ENCODE assay signal across 8 cellular contexts in the genomic region with DNA sequence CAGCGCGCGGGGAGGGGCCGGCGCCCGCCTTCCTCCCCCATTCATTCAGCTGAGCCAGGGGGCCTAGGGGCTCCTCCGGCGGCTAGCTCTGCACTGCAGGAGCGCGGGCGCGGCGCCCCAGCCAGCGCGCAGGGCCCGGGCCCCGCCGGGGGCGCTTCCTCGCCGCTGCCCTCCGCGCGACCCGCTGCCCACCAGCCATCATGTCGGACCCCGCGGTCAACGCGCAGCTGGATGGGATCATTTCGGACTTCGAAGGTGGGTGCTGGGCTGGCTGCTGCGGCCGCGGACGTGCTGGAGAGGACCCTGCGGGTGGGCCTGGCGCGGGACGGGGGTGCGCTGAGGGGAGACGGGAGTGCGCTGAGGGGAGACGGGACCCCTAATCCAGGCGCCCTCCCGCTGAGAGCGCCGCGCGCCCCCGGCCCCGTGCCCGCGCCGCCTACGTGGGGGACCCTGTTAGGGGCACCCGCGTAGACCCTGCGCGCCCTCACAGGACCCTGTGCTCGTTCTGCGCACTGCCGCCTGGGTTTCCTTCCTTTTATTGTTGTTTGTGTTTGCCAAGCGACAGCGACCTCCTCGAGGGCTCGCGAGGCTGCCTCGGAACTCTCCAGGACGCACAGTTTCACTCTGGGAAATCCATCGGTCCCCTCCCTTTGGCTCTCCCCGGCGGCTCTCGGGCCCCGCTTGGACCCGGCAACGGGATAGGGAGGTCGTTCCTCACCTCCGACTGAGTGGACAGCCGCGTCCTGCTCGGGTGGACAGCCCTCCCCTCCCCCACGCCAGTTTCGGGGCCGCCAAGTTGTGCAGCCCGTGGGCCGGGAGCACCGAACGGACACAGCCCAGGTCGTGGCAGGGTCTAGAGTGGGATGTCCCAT.
DNase-seq lines count a peak whose midpoint lies in the region; ATAC-seq, FAIRE-seq and TF ChIP-seq lines count a peak whose summit lies in the region.

No MANE protein-coding gene starts in this region.

- no peak for TF ChIP-seq CTCF in CD8-positive, alpha-beta T cell (IDR thresholded peaks at IDR 0.05)
- TF ChIP-seq CTCF in H9 (conservative IDR thresholded peaks at IDR 0.05) (no peak), VCaP (conservative IDR thresholded peaks at IDR 0.05) (no peak), endothelial cell of umbilical vein (IDR thresholded peaks at IDR 0.05; ENCODE audit: extremely low read depth in 1 of 2, insufficient read depth in 1 of 2, low read depth in 1 of 2, low read length in 2 of 2) (no peak)

- peaks cover 7% of the 10 kb centered on the region; the same call in 1 of the 2 replicates for H3K79me2 ChIP-seq in H9 (ENCODE audit: insufficient read depth, low read length)
- peaks cover 5% of the 10 kb centered on the region for H3K79me2 ChIP-seq in endothelial cell of umbilical vein (ENCODE audit: control insufficient read depth, insufficient read depth, low read length)

- H3K9ac ChIP-seq in H9 (ENCODE audit: extremely low read depth, insufficient read length, low read length) = peak overlapping the region; percentile 53
- H3K9ac ChIP-seq in endothelial cell of umbilical vein (replicated peaks; ENCODE audit: extremely low read depth, insufficient read depth, low read length) = peak overlapping the region; percentile 82

- BruUV-seq in endothelial cell of umbilical vein (replicated peaks; lab: Mats Ljungman, UMichigan) = TSS peak; percentile 91

- in situ Hi-C loops in HAP-1 (cut with MboI; ENCODE audit: low sequenced_read_pairs) = no loop called here

- no peaks in the 10 kb centered on the region for H3K9me1 ChIP-seq in endothelial cell of umbilical vein (replicated peaks; ENCODE audit: control insufficient read depth, extremely low read depth, insufficient read depth, low read length)

- H4K91ac ChIP-seq in H9 (ENCODE audit: insufficient read length, low read depth, low read length) = no peak overlapping the region

- H2AK5ac ChIP-seq in H9 (ENCODE audit: insufficient read length, low read length) = no peak overlapping the region

- H3K4me3 Mint-ChIP-seq in CD8-positive, alpha-beta T cell = peak overlapping the region; percentile 100
- H3K4me3 Mint-ChIP-seq in H9 = peak overlapping the region; percentile 93 to 98
- peak overlapping the region; percentile 89 to 100 (median 99) for H3K4me3 Mint-ChIP-seq in naive thymus-derived CD8-positive, alpha-beta T cell

- WGBS in H9 (ENCODE audit: extremely low coverage, insufficient read length, low lambda C conversion rate) = no CpG with 5 or more reads among the region's 90 CpGs

- no peak overlapping the region for H3K23ac ChIP-seq in H9 (ENCODE audit: insufficient read length, low read depth, low read length)

- H3K36me3 ChIP-seq in CD8-positive, alpha-beta T cell (ENCODE audit: insufficient read depth, low read length) = no peaks in the 10 kb centered on the region
- H3K36me3 ChIP-seq in endothelial cell of umbilical vein (ENCODE audit: control insufficient read depth in 2 of 2, extremely low read depth in 1 of 2, insufficient read depth in 2 of 2, low read length in 2 of 2) (no peaks in the 10 kb centered on the region), HAP-1 (replicated peaks) (no peaks in the 10 kb centered on the region)

- H2AFZ ChIP-seq in H9 (ENCODE audit: low read length) (no peak overlapping the region), endothelial cell of umbilical vein (ENCODE audit: low read depth, low read length) (peak overlapping the region; percentile 37)

- H2BK120ac ChIP-seq in H9 (ENCODE audit: low read depth, low read length, poor library complexity, severe bottlenecking) = no peak overlapping the region

- CTCF ChIA-PET in CD8-positive, alpha-beta T cell (lab: Charles Lee) = interaction anchor here (0.8 to 6.4 kb wide), 13 partner anchors 13 to 63 kb away, joined by 3 to 63 read pairs (median 10); no protein-coding TSS in a partner anchor
- CTCF ChIA-PET in endothelial cell of umbilical vein (lab: Charles Lee) = interaction anchor here (0.6 to 4.0 kb wide), 13 partner anchors 11 to 215 kb away, joined by 3 to 29 read pairs (median 5); no protein-coding TSS in a partner anchor

- H3K56ac ChIP-seq in H9 (ENCODE audit: insufficient read length, low read depth, low read length) = no peak overlapping the region

- H3K9me3 ChIP-seq in CD8-positive, alpha-beta T cell (ENCODE audit: low read length) = no peaks in the 10 kb centered on the region
- H3K9me3 ChIP-seq in H9 (ENCODE audit: control insufficient read depth, low read depth, low read length) = no peaks in the 10 kb centered on the region
- H3K9me3 ChIP-seq in endothelial cell of umbilical vein (replicated peaks; ENCODE audit: control insufficient read depth, insufficient read depth, low read length) = no peaks in the 10 kb centered on the region
- H3K9me3 ChIP-seq in HAP-1 = no peaks in the 10 kb centered on the region

- no peak overlapping the region for H3K4ac ChIP-seq in H9 (ENCODE audit: low read depth, low read length)

- no peak overlapping the region for H2BK5ac ChIP-seq in H9 (ENCODE audit: insufficient read length, low read length)

- no peak overlapping the region for H4K5ac ChIP-seq in H9 (ENCODE audit: insufficient read length, low read depth, low read length)

- no peaks in the 10 kb centered on the region for H3K27me3 Mint-ChIP-seq in CD8-positive, alpha-beta T cell (ENCODE audit: low read depth)
- H3K27me3 Mint-ChIP-seq in H9 (ENCODE audit: low read depth) = peaks cover 1% of the 10 kb centered on the region; the same call in 1 of the 2 replicates
- H3K27me3 Mint-ChIP-seq in naive thymus-derived CD8-positive, alpha-beta T cell = peaks cover 0 to 1% (median 0%) of the 10 kb centered on the region in 5 donors

- H3K23me2 ChIP-seq in H9 (ENCODE audit: insufficient read length, low read depth, low read length, poor library complexity, severe bottlenecking) = peaks cover 11% of the 10 kb centered on the region

- peaks cover 65% of the 10 kb centered on the region for H3K4me1 Mint-ChIP-seq in CD8-positive, alpha-beta T cell (ENCODE audit: low read depth)
- peaks cover 60 to 66% of the 10 kb centered on the region in 2 experiments for H3K4me1 Mint-ChIP-seq in H9
- peaks cover 56 to 80% (median 69%) of the 10 kb centered on the region in 4 donors for H3K4me1 Mint-ChIP-seq in naive thymus-derived CD8-positive, alpha-beta T cell

- peak overlapping the region; percentile 99 for H3K4me3 ChIP-seq in CD8-positive, alpha-beta T cell (ENCODE audit: low read depth, low read length)
- H3K4me3 ChIP-seq in endothelial cell of umbilical vein (replicated peaks in 1 of 3; ENCODE audit: insufficient read depth in 1 of 3, low read depth in 1 of 3, low read length in 3 of 3) = peak overlapping the region; percentile 59 to 91 (median 66)
- no peak overlapping the region for H3K4me3 ChIP-seq in HAP-1

- H3K27ac ChIP-seq in CD8-positive, alpha-beta T cell (ENCODE audit: low read depth, low read length) = peak overlapping the region; percentile 81
- H3K27ac ChIP-seq in H9 (ENCODE audit: insufficient read length, low read depth, low read length) = no peak overlapping the region
- peak overlapping the region; percentile 55; the same call in 1 of the 2 replicates for H3K27ac ChIP-seq in VCaP
- H3K27ac ChIP-seq in endothelial cell of umbilical vein (ENCODE audit: insufficient read depth, low read depth, low read length) = peak overlapping the region; percentile 70

- H3K27ac Mint-ChIP-seq in CD8-positive, alpha-beta T cell = peak overlapping the region; percentile 97
- peak overlapping the region in 2 of 3 experiments; percentile 95 to 99; a peak in 3 of 7 replicates for H3K27ac Mint-ChIP-seq in H9
- H3K27ac Mint-ChIP-seq in naive thymus-derived CD8-positive, alpha-beta T cell = peak overlapping the region; percentile 83 to 100 (median 98)

- ATAC-seq in CD8-positive, alpha-beta T cell = peak; percentile 25
- ATAC-seq in naive thymus-derived CD8-positive, alpha-beta T cell = peak; percentile 32 to 48
- no peak for ATAC-seq in GM18858 (IDR thresholded peaks at IDR 0.05; ENCODE audit: unreplicated experiment)

- dilution Hi-C loops in endothelial cell of umbilical vein (cut with MboI; ENCODE audit: extremely low pct_ligation_motif_present, low sequenced_read_pairs) = no loop called here

- H4K20me1 ChIP-seq in H9 (ENCODE audit: control insufficient read depth, insufficient read depth, insufficient read length) = peaks cover 3% of the 10 kb centered on the region
- no peaks in the 10 kb centered on the region for H4K20me1 ChIP-seq in endothelial cell of umbilical vein (replicated peaks; ENCODE audit: control insufficient read depth, extremely low read depth, insufficient read depth, low read length)

- peak overlapping the region; percentile 68 for H3K4me2 ChIP-seq in H9 (ENCODE audit: insufficient read depth, insufficient read length, low read length)
- peak overlapping the region; percentile 84 for H3K4me2 ChIP-seq in endothelial cell of umbilical vein (ENCODE audit: insufficient read depth, low read length)

- no peak overlapping the region for H4K8ac ChIP-seq in H9 (replicated peaks; ENCODE audit: insufficient read length, low read depth, low read length)

- H2BK20ac ChIP-seq in H9 (ENCODE audit: low read depth, low read length, poor library complexity, severe bottlenecking) = no peak overlapping the region

- peaks cover 4% of the 10 kb centered on the region for H3K79me1 ChIP-seq in H9 (ENCODE audit: insufficient read depth, low read depth, low read length, poor library complexity, severe bottlenecking)

- H2BK15ac ChIP-seq in H9 (ENCODE audit: low read depth, low read length) = no peak overlapping the region

- H3T11ph ChIP-seq in H9 (ENCODE audit: low read length) = no peak overlapping the region

- peak in 5 of 7 experiments; percentile 22 to 72 (median 52) for DNase-seq in CD8-positive, alpha-beta T cell
- DNase-seq in H9 (peak; percentile 67), endothelial cell of umbilical vein (ENCODE audit: low read depth, low spot score) (no peak), occipital lobe (lab: John Stamatoyannopoulos, UW) (no peak), HAP-1 (ENCODE audit: low spot score in 2 of 2) (no peak)
- peak in 9 of 10 donors; percentile 34 to 74 (median 59) for DNase-seq in naive thymus-derived CD8-positive, alpha-beta T cell

- H3K9me3 Mint-ChIP-seq in CD8-positive, alpha-beta T cell = no peaks in the 10 kb centered on the region
- H3K9me3 Mint-ChIP-seq in H9 = no peaks in the 10 kb centered on the region; a peak in 1 of 5 replicates
- no peaks in the 10 kb centered on the region for H3K9me3 Mint-ChIP-seq in naive thymus-derived CD8-positive, alpha-beta T cell

- peaks cover 67% of the 10 kb centered on the region for H3K4me1 ChIP-seq in CD8-positive, alpha-beta T cell (ENCODE audit: insufficient read depth, low read length)
- H3K4me1 ChIP-seq in H9 (ENCODE audit: insufficient read depth, low read length) = peaks cover 10% of the 10 kb centered on the region; the same call in 1 of the 2 replicates
- peaks cover 15% of the 10 kb centered on the region for H3K4me1 ChIP-seq in endothelial cell of umbilical vein (ENCODE audit: control insufficient read depth, extremely low read depth, insufficient read depth, low read length)
- peaks cover 6% of the 10 kb centered on the region for H3K4me1 ChIP-seq in HAP-1

- peak overlapping the region; percentile 83 for H3K14ac ChIP-seq in H9 (ENCODE audit: insufficient read depth, low read length)

- peak; percentile 55 for FAIRE-seq in endothelial cell of umbilical vein (lab: Jason Lieb, UNC)

- intact Hi-C loops in CD8-positive, alpha-beta T cell (cut with DNase I, micrococcal nuclease) = loop anchor here (1.0 to 5.0 kb wide), 8 partner anchors 9 to 121 kb away; no protein-coding TSS in a partner anchor
- intact Hi-C loops in endothelial cell of umbilical vein (cut with micrococcal nuclease) = loop anchor here (1.0 to 2.0 kb wide), 6 partner anchors 16 to 57 kb away; no protein-coding TSS in a partner anchor

- H3K18ac ChIP-seq in H9 (ENCODE audit: insufficient read length, low read depth, low read length) = peak overlapping the region; percentile 45

- no peaks in the 10 kb centered on the region for H3K27me3 ChIP-seq in CD8-positive, alpha-beta T cell (ENCODE audit: insufficient read depth, low read length)
- no peaks in the 10 kb centered on the region for H3K27me3 ChIP-seq in H9 (ENCODE audit: insufficient read depth, low read length)
- no peaks in the 10 kb centered on the region for H3K27me3 ChIP-seq in endothelial cell of umbilical vein (ENCODE audit: control insufficient read depth in 2 of 2, insufficient read depth in 2 of 2, low read length in 2 of 2)
- no peaks in the 10 kb centered on the region for H3K27me3 ChIP-seq in HAP-1 (ENCODE audit: low read depth)

- peaks cover 15% of the 10 kb centered on the region for H3K36me3 Mint-ChIP-seq in CD8-positive, alpha-beta T cell
- peaks cover 0 to 2% (median 0%) of the 10 kb centered on the region in 3 experiments; a peak in 2 of 7 replicates for H3K36me3 Mint-ChIP-seq in H9 (ENCODE audit: insufficient read depth in 1 of 3, low read depth in 3 of 3)
- H3K36me3 Mint-ChIP-seq in naive thymus-derived CD8-positive, alpha-beta T cell = peaks cover 0 to 4% (median 0%) of the 10 kb centered on the region in 3 donors

- POLR2A ChIA-PET in CD8-positive, alpha-beta T cell (lab: Charles Lee) = interaction anchor here (1.0 to 5.4 kb wide), 20 partner anchors 8 to 585 kb away, joined by 3 to 54 read pairs (median 8); a partner anchor contains a TSS
- POLR2A ChIA-PET in endothelial cell of umbilical vein (lab: Charles Lee) = interaction anchor here (0.8 to 1.1 kb wide), 3 partner anchors 18 to 53 kb away, joined by 3 to 4 read pairs (median 3); no protein-coding TSS in a partner anchor
- POLR2A ChIA-PET in naive thymus-derived CD8-positive, alpha-beta T cell (lab: Charles Lee) = interaction anchor here (0.6 to 9.8 kb wide), 27 partner anchors 8 to 754 kb away, joined by 3 to 224 read pairs (median 9); a partner anchor contains a TSS

- H2BK12ac ChIP-seq in H9 (ENCODE audit: insufficient read length, low read depth, low read length) = no peak overlapping the region

- peak; percentile 26 for TF ChIP-seq POLR2A in endothelial cell of umbilical vein (IDR thresholded peaks at IDR 0.05; ENCODE audit: low read depth, low read length)

Comparison
In these comparisons a context has a peak if more than half of its experiments do, and no peak if none do; other contexts are left out.
1. DNase-seq: peak in CD8-positive, alpha-beta T cell (5 of 7), H9 (single experiment) and naive thymus-derived CD8-positive, alpha-beta T cell (9 of 10); none in endothelial cell of umbilical vein (single experiment), occipital lobe (single experiment) and HAP-1 (0 of 2).
2. Peak in every context shown above with its lines, with median percentiles within 50 percentile points of each other: H3K27ac Mint-ChIP-seq and H3K4me3 Mint-ChIP-seq.